ENCODE assay signal across 17 cellular contexts in the genomic region with DNA sequence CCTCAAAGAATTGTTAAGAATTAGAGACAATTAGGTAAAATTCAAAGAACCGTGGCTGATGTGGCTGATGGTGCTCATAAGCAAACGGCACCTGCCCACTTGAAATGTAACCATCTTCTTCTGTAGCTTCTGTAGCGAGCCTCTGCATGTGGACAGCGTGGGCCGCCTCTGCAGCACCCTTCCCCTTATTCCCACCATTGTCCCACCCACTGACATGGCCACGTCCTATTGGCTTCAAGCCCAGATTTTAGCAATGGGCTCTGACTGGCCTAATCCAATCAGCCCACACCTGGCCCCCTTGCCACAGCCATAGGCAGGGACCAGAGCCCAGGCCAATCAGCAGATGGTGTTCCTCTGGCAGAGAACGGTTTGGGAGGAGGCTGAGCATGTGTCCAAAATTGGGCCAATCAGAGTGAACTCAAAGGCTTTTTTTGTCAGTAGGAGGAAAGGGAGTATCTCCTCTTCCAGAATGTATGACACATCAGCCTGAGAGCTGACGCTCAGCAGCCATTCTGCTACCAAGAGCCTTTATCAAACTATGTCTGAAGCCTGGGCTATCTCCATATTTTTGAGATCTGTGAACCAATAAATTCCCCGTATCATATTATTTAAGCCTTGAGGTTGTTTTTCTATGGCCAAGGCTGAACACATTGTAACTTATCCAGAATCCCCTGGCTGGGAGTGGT.
"Had no signal": no experiment of that assay in that cellular context is flagged by ENCODE, and none has a peak within 500 bp of the region (broad histone marks: within the 10 kb centered on the region; RNA-seq: fewer than 3 reads in every experiment).

No MANE protein-coding gene starts in this region.

- H3K36me3 ChIP-seq: ascending aorta, breast epithelium, neural progenitor cell, sigmoid colon, upper lobe of right lung had no signal

- H3K9me3 ChIP-seq: ascending aorta, breast epithelium, sigmoid colon, upper lobe of right lung had no signal

- DNase-seq: activated CD4-positive, alpha-beta T cell treated with anti-CD3 and anti-CD28 coated beads for 1 hour; activated CD4-positive, alpha-beta T cell treated with anti-CD3 and anti-CD28 coated beads, Interleukin-2, amount 50 U/mL, for 4 hours; activated naive CD4-positive, alpha-beta T cell treated with anti-CD3 and anti-CD28 coated beads for 36 hours; activated naive CD8-positive, alpha-beta T cell treated with anti-CD3 and anti-CD28 coated beads, Interleukin-2, amount 50 U/mL, for 24 hours; activated T-cell treated with anti-CD3 and anti-CD28 coated beads, Interleukin-2, amount 50 U/mL, for 1 hour; cerebellar nuclear complex; effector memory CD8-positive, alpha-beta T cell; left colon; sigmoid colon; stimulated activated CD4-positive, alpha-beta T cell treated with anti-CD3 and anti-CD28 coated beads, Interleukin-1b, Interleukin-23, amount 100 ng/mL, for 48 hours; stimulated activated naive CD8-positive, alpha-beta T cell treated with anti-CD3 and anti-CD28 coated beads, Interleukin-15, amount 100 ng/mL, for 72 hours; upper lobe of right lung had no signal

- FAIRE-seq: islet of Langerhans had no signal

- H3K4me1 ChIP-seq: ascending aorta, breast epithelium, parathyroid adenoma had no signal

- ATAC-seq: activated naive CD8-positive, alpha-beta T cell treated with anti-CD3 and anti-CD28 coated beads, Interleukin-2, amount 50 U/mL, for 24 hours; effector memory CD8-positive, alpha-beta T cell; left colon; stimulated activated naive CD8-positive, alpha-beta T cell treated with anti-CD3 and anti-CD28 coated beads, Interleukin-15, amount 100 ng/mL, for 72 hours; upper lobe of right lung had no signal

- H3K4me3 ChIP-seq: ascending aorta, breast epithelium, neural progenitor cell, sigmoid colon, upper lobe of right lung had no signal

- H3K27ac ChIP-seq: ascending aorta, breast epithelium, neural progenitor cell, parathyroid adenoma, sigmoid colon, upper lobe of right lung had no signal

- H3K27me3 ChIP-seq: ascending aorta, breast epithelium, neural progenitor cell, sigmoid colon, upper lobe of right lung had no signal
